Comparison of ENCODE assay signal across 8 cellular contexts in genomic region chr1:154974808-154975408, GRCh38. TPM values are rescaled to one million over a fixed set of nuclear protein-coding genes. Genes with fewer than 3 reads are reported as not detected.
A peak's percentile ranks its signal among the peaks of the same experiment; 100 is the strongest.
DNase-seq lines count a peak whose midpoint lies in the region; ATAC-seq lines count a peak whose summit lies in the region.

No MANE protein-coding gene starts in this region.

- no peaks in the 10 kb centered on the region for H3K9me3 Mint-ChIP-seq in activated T-cell treated with anti-CD3 and anti-CD28 coated beads, Interleukin-2, amount 50 U/mL, for 4 hours

- in situ Hi-C loops in KBM-7 (cut with MboI; ENCODE audit: low pct_unique_long_range_greater_than_20kb, low sequenced_read_pairs), result no loop called here

- DNase-seq in DMS79 (lab: John Stamatoyannopoulos, UW), result peak; percentile 91
- DNase-seq in KBM-7, result peak; percentile 97
- peak; percentile 91 for DNase-seq in OCI-M2 (lab: John Stamatoyannopoulos, UW; ENCODE audit: unreplicated experiment)
- DNase-seq in activated T-cell treated with anti-CD3 and anti-CD28 coated beads, Interleukin-2, amount 50 U/mL, for 4 hours, result peak; percentile 90
- DNase-seq in fibroblast of gingiva (ENCODE audit: low read depth), result peak; percentile 93
- DNase-seq in myocyte (ENCODE audit: low read depth), result peak; percentile 98
- peak; percentile 86 to 93 for DNase-seq in stimulated activated CD8-positive, alpha-beta memory T cell treated with anti-CD3 and anti-CD28 coated beads, Interleukin-7, amount 100 ng/mL, for 48 hours (ENCODE audit: extremely low read depth in 1 of 2, low read depth in 1 of 2)

- peaks cover 28% of the 10 kb centered on the region for H3K4me1 Mint-ChIP-seq in activated T-cell treated with anti-CD3 and anti-CD28 coated beads, Interleukin-2, amount 50 U/mL, for 4 hours (ENCODE audit: low read depth)

- H3K4me3 Mint-ChIP-seq in activated T-cell treated with anti-CD3 and anti-CD28 coated beads, Interleukin-2, amount 50 U/mL, for 4 hours, result no peak overlapping the region

- peak; percentile 41 for ATAC-seq in GM21737 (IDR thresholded peaks at IDR 0.05; ENCODE audit: unreplicated experiment)
- peak; percentile 51 to 56 for ATAC-seq in activated T-cell treated with anti-CD3 and anti-CD28 coated beads, Interleukin-2, amount 50 U/mL, for 4 hours

- H3K36me3 Mint-ChIP-seq in activated T-cell treated with anti-CD3 and anti-CD28 coated beads, Interleukin-2, amount 50 U/mL, for 4 hours (ENCODE audit: insufficient read depth), result peaks cover 14% of the 10 kb centered on the region

- H3K27me3 Mint-ChIP-seq in activated T-cell treated with anti-CD3 and anti-CD28 coated beads, Interleukin-2, amount 50 U/mL, for 4 hours (ENCODE audit: low read depth), result no peaks in the 10 kb centered on the region

RNA-seq across cellular contexts. Expression of gene CKS1B, which starts 0.4 kb away (rescaled TPM):
- 10 to 100 TPM; 61.5 to 78.5 (median 76.7) TPM for total RNA-seq in activated T-cell treated with anti-CD3 and anti-CD28 coated beads, Interleukin-2, amount 50 U/mL, for 4 hours
- total RNA-seq in myocyte, result 26.6 and 33.5 TPM in 2 replicates
- 56.5 TPM for polyA plus RNA-seq in myocyte (2012)

RNA-seq across cellular contexts. Expression of gene SHC1, which starts 4.4 kb away (rescaled TPM):
- total RNA-seq in activated T-cell treated with anti-CD3 and anti-CD28 coated beads, Interleukin-2, amount 50 U/mL, for 4 hours, result 10 to 100 TPM; 38.7 to 43.7 (median 39.2) TPM
- total RNA-seq in myocyte, result 165 and 171 TPM in 2 replicates
- 295 TPM for polyA plus RNA-seq in myocyte (2012)

RNA-seq across cellular contexts. Expression of gene FLAD1, which starts 8.2 kb away (rescaled TPM):
- 100 to 1,000 TPM; 108 to 109 (median 108) TPM for total RNA-seq in activated T-cell treated with anti-CD3 and anti-CD28 coated beads, Interleukin-2, amount 50 U/mL, for 4 hours
- 27.2 and 28.1 TPM in 2 replicates for total RNA-seq in myocyte
- 29.4 TPM for polyA plus RNA-seq in myocyte (2012)

RNA-seq across cellular contexts. Expression of gene PYGO2, which starts 13.3 kb away (rescaled TPM):
- total RNA-seq in activated T-cell treated with anti-CD3 and anti-CD28 coated beads, Interleukin-2, amount 50 U/mL, for 4 hours, result 10 to 100 TPM; 27.6 to 28.3 (median 28.1) TPM
- total RNA-seq in myocyte, result 25.8 and 31.0 TPM in 2 replicates
- polyA plus RNA-seq in myocyte (2012), result 27.0 TPM

RNA-seq across cellular contexts. Expression of gene LENEP, which starts 18.5 kb away (rescaled TPM):
- total RNA-seq in activated T-cell treated with anti-CD3 and anti-CD28 coated beads, Interleukin-2, amount 50 U/mL, for 4 hours, result under 1 TPM in 2 of 3 donors, not detected in 1; 0.40 to 0.50 TPM
- not detected in 2 replicates for total RNA-seq in myocyte
- 0.45 TPM for polyA plus RNA-seq in myocyte (2012)

Comparison
In these comparisons a context has a peak if more than half of its experiments do, and no peak if none do; other contexts are left out.
1. Peak in every context shown above with its lines: DNase-seq and ATAC-seq.